Comparison of ENCODE assay signal across 5 cellular contexts in genomic region chrX:152734143-152734858, GRCh38. TPM values are rescaled to one million over a fixed set of nuclear protein-coding genes. Genes with fewer than 3 reads are reported as not detected.
"Had no signal": no experiment of that assay in that cellular context is flagged by ENCODE, and none has a peak within 500 bp of the region (broad histone marks: within the 10 kb centered on the region; RNA-seq: fewer than 3 reads in every experiment).

No MANE protein-coding gene starts in this region.

RNA-seq across cellular contexts. Expression of gene MAGEA12, which starts 0.7 kb away (rescaled TPM):
- total RNA-seq: activated CD4-positive, alpha-beta memory T cell treated with anti-CD3 and anti-CD28 coated beads for 36 hours; activated CD4-positive, alpha-beta T cell treated with anti-CD3 and anti-CD28 coated beads for 36 hours; bronchial epithelial cell; IMR-90 had no signal
- polyA plus RNA-seq: IMR-90 had no signal

RNA-seq across cellular contexts. Expression of gene CSAG1, which starts 0.8 kb away (rescaled TPM):
- total RNA-seq: activated CD4-positive, alpha-beta memory T cell treated with anti-CD3 and anti-CD28 coated beads for 36 hours; activated CD4-positive, alpha-beta T cell treated with anti-CD3 and anti-CD28 coated beads for 36 hours; bronchial epithelial cell; IMR-90 had no signal
- polyA plus RNA-seq: IMR-90 had no signal

RNA-seq across cellular contexts. Expression of gene MAGEA2, which starts 19.3 kb away (rescaled TPM):
- total RNA-seq: activated CD4-positive, alpha-beta memory T cell treated with anti-CD3 and anti-CD28 coated beads for 36 hours; activated CD4-positive, alpha-beta T cell treated with anti-CD3 and anti-CD28 coated beads for 36 hours; bronchial epithelial cell; IMR-90 had no signal
- polyA plus RNA-seq: IMR-90 had no signal

RNA-seq across cellular contexts. Expression of gene MAGEA2B, which starts 19.9 kb away (rescaled TPM):
- total RNA-seq: activated CD4-positive, alpha-beta memory T cell treated with anti-CD3 and anti-CD28 coated beads for 36 hours; activated CD4-positive, alpha-beta T cell treated with anti-CD3 and anti-CD28 coated beads for 36 hours; bronchial epithelial cell; IMR-90 had no signal
- polyA plus RNA-seq: IMR-90 had no signal

RNA-seq across cellular contexts. Expression of gene CSAG3, which starts 24.7 kb away (rescaled TPM):
- total RNA-seq: bronchial epithelial cell, IMR-90, SJCRH30 had no signal
- polyA plus RNA-seq: IMR-90 had no signal
